ENCODE assay signal across 1 cellular context in genomic region chr19:49849433-49850220, GRCh38.
TF ChIP-seq lines count a peak whose summit lies in the region.

No MANE protein-coding gene starts in this region.

TF ChIP-seq in WTC11, 78 proteins besides CTCF, POLR2A, EP300 and RAD21 (continued from another document):
- TF ChIP-seq, protein P1, sequence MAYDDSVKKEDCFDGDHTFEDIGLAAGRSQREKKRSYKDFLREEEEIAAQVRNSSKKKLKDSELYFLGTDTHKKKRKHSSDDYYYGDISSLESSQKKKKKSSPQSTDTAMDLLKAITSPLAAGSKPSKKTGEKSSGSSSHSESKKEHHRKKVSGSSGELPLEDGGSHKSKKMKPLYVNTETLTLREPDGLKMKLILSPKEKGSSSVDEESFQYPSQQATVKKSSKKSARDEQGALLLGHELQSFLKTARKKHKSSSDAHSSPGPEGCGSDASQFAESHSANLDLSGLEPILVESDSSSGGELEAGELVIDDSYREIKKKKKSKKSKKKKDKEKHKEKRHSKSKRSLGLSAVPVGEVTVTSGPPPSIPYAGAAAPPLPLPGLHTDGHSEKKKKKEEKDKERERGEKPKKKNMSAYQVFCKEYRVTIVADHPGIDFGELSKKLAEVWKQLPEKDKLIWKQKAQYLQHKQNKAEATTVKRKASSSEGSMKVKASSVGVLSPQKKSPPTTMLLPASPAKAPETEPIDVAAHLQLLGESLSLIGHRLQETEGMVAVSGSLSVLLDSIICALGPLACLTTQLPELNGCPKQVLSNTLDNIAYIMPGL (CRISPR knock-in tag; IDR thresholded peaks at IDR 0.05): no peak
